Comparison of ENCODE assay signal across 1 cellular context in genomic region chr11:6443269-6444003, GRCh38.
A peak's percentile ranks its signal among the peaks of the same experiment; 100 is the strongest.
TF ChIP-seq lines count a peak whose summit lies in the region.

No MANE protein-coding gene starts in this region.

TF ChIP-seq in K562, 482 proteins besides CTCF, POLR2A, EP300 and RAD21:
- TF ChIP-seq SMAD2 (IDR thresholded peaks at IDR 0.05; ENCODE audit: low read depth, low read length) (no peak), RB1 (IDR thresholded peaks at IDR 0.05; ENCODE audit: low read depth) (0 out of 2 replicates have a peak, but pooled peaks have one; percentile 21), NBN (IDR thresholded peaks at IDR 0.05; ENCODE audit: low read depth) (no peak), SMC3 (conservative IDR thresholded peaks at IDR 0.05; ENCODE audit: insufficient read depth, low read depth, low read length) (peak; percentile 72), PCBP2 (IDR thresholded peaks at IDR 0.05; ENCODE audit: low read depth, low read length, poor library complexity, severe bottlenecking) (no peak), KLF16 (IDR thresholded peaks at IDR 0.05) (0 out of 2 replicates have a peak, but pooled peaks have one; percentile 29), MGA (IDR thresholded peaks at IDR 0.05) (no peak), STAG1 (CRISPR knock-in tag; IDR thresholded peaks at IDR 0.05; ENCODE audit: borderline replicate concordance) (peak; percentile 44; the same call in 1 of the 2 replicates), CREM (IDR thresholded peaks at IDR 0.05; ENCODE audit: low read depth) (0 out of 2 replicates have a peak, but pooled peaks have one; percentile 17), JUND (IDR thresholded peaks at IDR 0.05; ENCODE audit: borderline replicate concordance, low read depth, low read length) (peak; percentile 24; the same call in 1 of the 2 replicates), JUND (tag; IDR thresholded peaks at IDR 0.05; ENCODE audit: borderline replicate concordance, low read depth, low read length) (no peak)
- TF ChIP-seq, protein P1, sequence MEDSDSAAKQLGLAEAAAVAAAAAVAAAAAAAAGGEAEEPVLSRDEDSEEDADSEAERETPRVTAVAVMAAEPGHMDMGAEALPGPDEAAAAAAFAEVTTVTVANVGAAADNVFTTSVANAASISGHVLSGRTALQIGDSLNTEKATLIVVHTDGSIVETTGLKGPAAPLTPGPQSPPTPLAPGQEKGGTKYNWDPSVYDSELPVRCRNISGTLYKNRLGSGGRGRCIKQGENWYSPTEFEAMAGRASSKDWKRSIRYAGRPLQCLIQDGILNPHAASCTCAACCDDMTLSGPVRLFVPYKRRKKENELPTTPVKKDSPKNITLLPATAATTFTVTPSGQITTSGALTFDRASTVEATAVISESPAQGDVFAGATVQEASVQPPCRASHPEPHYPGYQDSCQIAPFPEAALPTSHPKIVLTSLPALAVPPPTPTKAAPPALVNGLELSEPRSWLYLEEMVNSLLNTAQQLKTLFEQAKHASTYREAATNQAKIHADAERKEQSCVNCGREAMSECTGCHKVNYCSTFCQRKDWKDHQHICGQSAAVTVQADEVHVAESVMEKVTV (CRISPR knock-in tag; IDR thresholded peaks at IDR 0.05): peak; percentile 31; the same call in 1 of the 2 replicates
- TF ChIP-seq, protein P2, sequence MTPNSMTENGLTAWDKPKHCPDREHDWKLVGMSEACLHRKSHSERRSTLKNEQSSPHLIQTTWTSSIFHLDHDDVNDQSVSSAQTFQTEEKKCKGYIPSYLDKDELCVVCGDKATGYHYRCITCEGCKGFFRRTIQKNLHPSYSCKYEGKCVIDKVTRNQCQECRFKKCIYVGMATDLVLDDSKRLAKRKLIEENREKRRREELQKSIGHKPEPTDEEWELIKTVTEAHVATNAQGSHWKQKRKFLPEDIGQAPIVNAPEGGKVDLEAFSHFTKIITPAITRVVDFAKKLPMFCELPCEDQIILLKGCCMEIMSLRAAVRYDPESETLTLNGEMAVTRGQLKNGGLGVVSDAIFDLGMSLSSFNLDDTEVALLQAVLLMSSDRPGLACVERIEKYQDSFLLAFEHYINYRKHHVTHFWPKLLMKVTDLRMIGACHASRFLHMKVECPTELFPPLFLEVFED (CRISPR knock-in tag; conservative IDR thresholded peaks at IDR 0.05): no peak
